ENCODE assay signal across 31 cellular contexts in the genomic region with DNA sequence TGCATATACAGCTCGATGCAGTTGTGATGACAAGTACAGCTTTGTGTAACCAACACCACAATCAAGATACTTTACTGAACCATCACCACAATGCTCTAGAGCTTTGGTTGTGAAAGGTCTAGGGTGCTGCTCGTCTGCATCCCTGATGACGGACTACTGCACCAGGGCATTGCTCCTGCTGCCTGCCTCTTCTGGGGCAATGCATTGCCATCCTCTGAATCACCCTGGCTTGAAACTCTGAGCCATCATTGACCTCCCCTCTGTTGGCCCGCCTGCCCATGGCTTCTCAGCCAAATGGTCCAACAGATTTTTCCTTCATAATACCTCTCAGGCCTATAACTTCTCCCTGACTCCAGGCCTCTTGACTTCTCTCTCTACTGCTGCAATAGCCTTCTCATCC.
"Had no signal": no experiment of that assay in that cellular context is flagged by ENCODE, and none has a peak within 500 bp of the region (broad histone marks: within the 10 kb centered on the region; RNA-seq: fewer than 3 reads in every experiment).

No MANE protein-coding gene starts in this region.

- H2AFZ ChIP-seq: neural progenitor cell had no signal

- H3K36me3 Mint-ChIP-seq: mesothelial cell of epicardium; naive B cell; neural progenitor cell; stimulated activated memory B cell treated with anti-CD40 and anti-IgM and Interleukin-4, amounts not matched to agents 10 μg/mL and 1 μg/mL and 100 μg/mL, for 72 hours had no signal

- FAIRE-seq: endometrium, keratinocyte had no signal

- H3K27ac Mint-ChIP-seq: mesothelial cell of epicardium; naive B cell; nephron; neural progenitor cell; stimulated activated memory B cell treated with anti-CD40 and anti-IgM and Interleukin-4, amounts not matched to agents 10 μg/mL and 1 μg/mL and 100 μg/mL, for 72 hours; type B pancreatic cell had no signal

- H3K4me1 Mint-ChIP-seq: naive B cell; stimulated activated memory B cell treated with anti-CD40 and anti-IgM and Interleukin-4, amounts not matched to agents 10 μg/mL and 1 μg/mL and 100 μg/mL, for 72 hours had no signal

- H3K4me3 ChIP-seq: coronary artery, gastrocnemius medialis, lung, mucosa of descending colon, neural progenitor cell, ovary, psoas muscle, sigmoid colon, skin epidermis, spleen, testis, tibial artery had no signal

- H3K27ac ChIP-seq: gastrocnemius medialis, neural progenitor cell, ovary, psoas muscle, sigmoid colon, skin epidermis, spleen, testis had no signal

- H3K9me3 Mint-ChIP-seq: mesothelial cell of epicardium; nephron; neural progenitor cell; stimulated activated memory B cell treated with anti-CD40 and anti-IgM and Interleukin-4, amounts not matched to agents 10 μg/mL and 1 μg/mL and 100 μg/mL, for 72 hours; type B pancreatic cell had no signal

- H3K36me3 ChIP-seq: gastrocnemius medialis, neural progenitor cell, ovary, spleen, tibial artery had no signal

- H3K27me3 ChIP-seq: gastrocnemius medialis, neural progenitor cell, ovary, sigmoid colon, spleen, testis, tibial artery had no signal

- ATAC-seq: gastrocnemius medialis; left lobe of liver; mucosa of descending colon; right cardiac atrium; stimulated activated memory B cell treated with anti-CD40 and anti-IgM and Interleukin-4, amounts not matched to agents 10 μg/mL and 1 μg/mL and 100 μg/mL, for 72 hours; stimulated activated naive CD8-positive, alpha-beta T cell treated with anti-CD3 and anti-CD28 coated beads, Interleukin-15, Interleukin-2, amounts not matched to agents 100 U/mL and 50 U/mL, for 24 hours had no signal

- DNase-seq: dermis blood vessel endothelial cell; effector memory CD4-positive, alpha-beta T cell; foreskin fibroblast; gastrocnemius medialis; head of caudate nucleus; mesenchymal stem cell; mucosa of descending colon; naive B cell; nucleus accumbens; ovary; posterior cingulate gyrus; psoas muscle; right cardiac atrium; sigmoid colon; spleen; stimulated activated CD4-positive, alpha-beta T cell treated with anti-CD3 and anti-CD28 coated beads, Interleukin-4, amount 100 ng/mL, for 4 hours; stimulated activated naive CD8-positive, alpha-beta T cell treated with anti-CD3 and anti-CD28 coated beads, Interleukin-15, Interleukin-2, amounts not matched to agents 100 U/mL and 50 U/mL, for 24 hours; substantia nigra; testis had no signal

- H3K27me3 Mint-ChIP-seq: stimulated activated memory B cell treated with anti-CD40 and anti-IgM and Interleukin-4, amounts not matched to agents 10 μg/mL and 1 μg/mL and 100 μg/mL, for 72 hours had no signal

- H3K9me3 ChIP-seq: gastrocnemius medialis, mucosa of descending colon, ovary, psoas muscle, sigmoid colon, spleen, testis, tibial artery had no signal

- H3K4me2 ChIP-seq: neural progenitor cell had no signal

- H3K4me3 Mint-ChIP-seq: mesothelial cell of epicardium; naive B cell; nephron; neural progenitor cell; stimulated activated memory B cell treated with anti-CD40 and anti-IgM and Interleukin-4, amounts not matched to agents 10 μg/mL and 1 μg/mL and 100 μg/mL, for 72 hours; type B pancreatic cell had no signal
